In genomic region chr17:58764373-58764772, GRCh38 we compare ENCODE assay signal across 11 cellular contexts. TPM values are rescaled to one million over a fixed set of nuclear protein-coding genes. Genes with fewer than 3 reads are reported as not detected.
"Had no signal": no experiment of that assay in that cellular context is flagged by ENCODE, and none has a peak within 500 bp of the region (broad histone marks: within the 10 kb centered on the region; RNA-seq: fewer than 3 reads in every experiment).

No MANE protein-coding gene starts in this region.

- H3K36me3 ChIP-seq: colonic mucosa, suprapubic skin had no signal

- H3K27ac ChIP-seq: colonic mucosa, foreskin keratinocyte, suprapubic skin, VCaP had no signal

- ATAC-seq: foreskin keratinocyte; left colon; stimulated activated naive CD8-positive, alpha-beta T cell treated with anti-CD3 and anti-CD28 coated beads, Interleukin-15, Interleukin-2, amounts not matched to agents 100 U/mL and 50 U/mL, for 24 hours had no signal

- DNase-seq: activated naive CD4-positive, alpha-beta T cell treated with anti-CD3 and anti-CD28 coated beads for 36 hours; colonic mucosa; foreskin keratinocyte; head of caudate nucleus; left colon; mesendoderm; stimulated activated CD4-positive, alpha-beta T cell treated with anti-CD3 and anti-CD28 coated beads, Interleukin-2, amount 100 ng/mL, for 48 hours; stimulated activated naive CD8-positive, alpha-beta T cell treated with anti-CD3 and anti-CD28 coated beads, Interleukin-15, Interleukin-2, amounts not matched to agents 100 U/mL and 50 U/mL, for 24 hours had no signal

- H3K4me3 ChIP-seq: colonic mucosa, suprapubic skin had no signal

- H3K4me1 ChIP-seq: colonic mucosa, foreskin keratinocyte, suprapubic skin had no signal

- H3K9me3 ChIP-seq: colonic mucosa, suprapubic skin had no signal

RNA-seq across cellular contexts. Expression of gene PPM1E, which starts 8.7 kb away (rescaled TPM):
- total RNA-seq: pulmonary artery endothelial cell had no signal
